Comparison of ENCODE assay signal across 13 cellular contexts in genomic region chr5:56685503-56686217, GRCh38.
A peak's percentile ranks its signal among the peaks of the same experiment; 100 is the strongest.
DNase-seq lines count a peak whose midpoint lies in the region; ATAC-seq, FAIRE-seq and TF ChIP-seq lines count a peak whose summit lies in the region.
"Had no signal": no experiment of that assay in that cellular context is flagged by ENCODE, and none has a peak within 500 bp of the region (broad histone marks: within the 10 kb centered on the region; RNA-seq: fewer than 3 reads in every experiment).

No MANE protein-coding gene starts in this region.

- WGBS in right lobe of liver (ENCODE audit: insufficient coverage, low coverage, low lambda C conversion rate, missing lambda C conversion rate) = 47% methylated on average over 2 of the region's 2 CpGs
- WGBS in HepG2 (ENCODE audit: low lambda C conversion rate) = 48% methylated on average over 2 of the region's 2 CpGs

- peak in 3 of 4 donors; percentile 30 to 64 (median 48) for ATAC-seq in right lobe of liver
- no peak for ATAC-seq in HepG2
- ATAC-seq in HG03175 (IDR thresholded peaks at IDR 0.05; ENCODE audit: unreplicated experiment) = peak; percentile 17
- ATAC-seq: Panc1 had no signal

- POLR2A ChIA-PET in HepG2 (lab: Yijun Ruan, JAX) = no interaction called here

- TF ChIP-seq POLR2A in right lobe of liver (IDR thresholded peaks at IDR 0.05) (no peak), HepG2 (IDR thresholded peaks at IDR 0.05; ENCODE audit: insufficient read depth in 1 of 2, low read depth in 2 of 2, low read length in 2 of 2) (no peak)

- H4K20me1 ChIP-seq in HepG2 (ENCODE audit: insufficient read depth, low read length) = no peaks in the 10 kb centered on the region

- TF ChIP-seq RAD21 in HepG2 (CRISPR knock-in tag; IDR thresholded peaks at IDR 0.05) = no peak

- TF ChIP-seq CTCF in right lobe of liver (IDR thresholded peaks at IDR 0.05) (no peak), HepG2 (CRISPR knock-in tag; IDR thresholded peaks at IDR 0.05) (no peak), colonic mucosa (IDR thresholded peaks at IDR 0.05) (no peak)

- H3K9ac ChIP-seq in HepG2 (ENCODE audit: insufficient read depth, low read depth, low read length) (no peak overlapping the region), colonic mucosa (ENCODE audit: low read depth in 2 of 2, low read length in 2 of 2) (no peak overlapping the region)

- no TSS peak for BruUV-seq in HepG2 (replicated peaks; lab: Mats Ljungman, UMichigan)

- intact Hi-C loops in right lobe of liver (cut with DNase I) (no loop called here), HepG2 (cut with micrococcal nuclease; ENCODE audit: unreplicated experiment) (no loop called here), colonic mucosa (cut with DNase I) (no loop called here)

- TF ChIP-seq EP300 in HepG2 (IDR thresholded peaks at IDR 0.05; ENCODE audit: low read depth in 2 of 2, low read length in 2 of 2) (no peak), HepG2 (CRISPR knock-in tag; IDR thresholded peaks at IDR 0.05; ENCODE audit: borderline replicate concordance) (no peak)

- CTCF ChIA-PET in HepG2 (lab: Yijun Ruan, JAX; ENCODE audit: low intra/inter-chr PET ratio, low total read pairs) = no interaction called here

- no peaks in the 10 kb centered on the region for H3K36me3 ChIP-seq in right lobe of liver
- H3K36me3 ChIP-seq in HepG2 (replicated peaks in 1 of 2; ENCODE audit: control insufficient read depth in 1 of 2, insufficient read depth in 2 of 2, low read length in 2 of 2) = no peaks in the 10 kb centered on the region
- no peaks in the 10 kb centered on the region for H3K36me3 ChIP-seq in colonic mucosa
- H3K36me3 ChIP-seq: stomach had no signal

- no peaks in the 10 kb centered on the region for H3K9me3 ChIP-seq in right lobe of liver
- H3K9me3 ChIP-seq in HepG2 (ENCODE audit: low read length) = no peaks in the 10 kb centered on the region
- no peaks in the 10 kb centered on the region for H3K9me3 ChIP-seq in colonic mucosa
- H3K9me3 ChIP-seq: stomach had no signal

- H3K79me2 ChIP-seq in HepG2 (ENCODE audit: insufficient read depth, low read length) = no peaks in the 10 kb centered on the region

- H3K27ac ChIP-seq in right lobe of liver (no peak overlapping the region), HepG2 (ENCODE audit: extremely low read length, insufficient read depth, low read length) (no peak overlapping the region), colonic mucosa (peak overlapping the region; percentile 26)

- H3K4me1 ChIP-seq in right lobe of liver (no peaks in the 10 kb centered on the region), HepG2 (ENCODE audit: insufficient read depth, low read length) (peaks cover 11% of the 10 kb centered on the region), colonic mucosa (no peaks in the 10 kb centered on the region)

- H3K4me3 ChIP-seq in right lobe of liver (no peak overlapping the region), HepG2 (replicated peaks in 1 of 3; ENCODE audit: insufficient read depth in 1 of 3, low read depth in 2 of 3, low read length in 3 of 3) (no peak overlapping the region), colonic mucosa (no peak overlapping the region)
- H3K4me3 ChIP-seq: stomach had no signal

- H2AFZ ChIP-seq in HepG2 (ENCODE audit: low read length) = no peak overlapping the region

- in situ Hi-C loops in HepG2 (cut with HindIII; ENCODE audit: extremely low pct_ligation_motif_present, low pct_unique_long_range_greater_than_20kb) = no loop called here

- H3K4me2 ChIP-seq in HepG2 (ENCODE audit: low read depth, low read length) = no peak overlapping the region

- no peak for FAIRE-seq in HepG2 (lab: Jason Lieb, UNC)

- H3K27me3 ChIP-seq in right lobe of liver (no peaks in the 10 kb centered on the region), HepG2 (ENCODE audit: control insufficient read depth in 1 of 2, insufficient read depth in 2 of 2, low read length in 2 of 2) (peaks cover 0 to 2% of the 10 kb centered on the region in 2 experiments; a peak in 1 of 5 replicates), colonic mucosa (no peaks in the 10 kb centered on the region)
- H3K27me3 ChIP-seq: stomach had no signal

- DNase-seq in right lobe of liver = no peak
- no peak for DNase-seq in HepG2 (ENCODE audit: low spot score)
- DNase-seq in colonic mucosa = no peak
- DNase-seq in GM19240 (ENCODE audit: insufficient read length, low spot score) = no peak
- DNase-seq in SHP77 (lab: John Stamatoyannopoulos, UW) = no peak
- no peak for DNase-seq in AG08396 (ENCODE audit: low spot score)
- no peak for DNase-seq in DMS153 (lab: John Stamatoyannopoulos, UW)
- DNase-seq: activated T-cell treated with anti-CD3 and anti-CD28 coated beads, Interleukin-2, amount 50 U/mL, for 48 hours; islet precursor cell; NCI-H2107; stomach had no signal

TF ChIP-seq in HepG2, 621 proteins besides CTCF, POLR2A, EP300 and RAD21 (continues in another document):
- TF ChIP-seq ZNF407 (CRISPR knock-in tag; IDR thresholded peaks at IDR 0.05; ENCODE audit: not compliant biosample characterization) (no peak), DPF2 (CRISPR knock-in tag; IDR thresholded peaks at IDR 0.05; ENCODE audit: borderline replicate concordance, low read depth) (no peak), ZNF569 (CRISPR knock-in tag; IDR thresholded peaks at IDR 0.05; ENCODE audit: borderline replicate concordance) (no peak), THAP9 (CRISPR knock-in tag; IDR thresholded peaks at IDR 0.05; ENCODE audit: borderline replicate concordance) (no peak), ZMYM2 (CRISPR knock-in tag; IDR thresholded peaks at IDR 0.05) (no peak)
